ENCODE assay signal across 8 cellular contexts in the genomic region with DNA sequence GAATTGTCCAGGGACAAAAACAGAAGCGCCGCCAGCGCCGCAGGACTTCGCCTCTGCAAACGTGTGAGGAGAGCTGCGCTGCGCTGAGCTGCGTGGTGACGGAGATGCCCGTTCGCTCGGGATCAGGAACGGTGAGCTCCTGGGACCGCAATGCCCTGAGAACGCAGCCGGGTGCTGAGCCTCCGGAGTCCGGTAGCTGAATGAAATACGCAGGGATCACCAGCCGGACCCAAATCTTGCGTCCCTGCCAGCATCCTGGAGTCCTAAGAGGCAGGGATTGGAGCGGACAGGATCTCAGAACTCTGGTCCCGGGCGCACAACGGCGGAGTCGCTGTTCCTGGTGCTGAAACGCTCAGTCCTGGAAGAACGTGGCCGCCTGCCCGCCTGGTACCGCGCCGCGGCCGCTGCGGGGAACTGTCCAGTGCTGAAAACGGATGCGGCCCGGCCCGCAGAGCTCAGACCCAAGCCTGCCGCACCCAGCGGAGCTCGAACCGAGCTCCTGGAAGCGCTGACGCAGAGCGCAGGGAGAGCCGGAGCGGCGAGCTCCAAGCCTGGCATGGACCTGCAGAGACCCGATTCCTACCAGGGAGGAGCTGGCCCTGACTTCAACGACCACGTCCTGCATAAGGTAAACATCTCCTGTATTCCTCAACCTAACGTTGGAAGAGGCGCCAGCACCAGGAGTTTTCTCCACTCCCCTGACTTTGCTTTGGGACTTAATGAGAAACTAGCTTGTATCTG. TPM values are rescaled to one million over a fixed set of nuclear protein-coding genes. Genes with fewer than 3 reads are reported as not detected.
A peak's percentile ranks its signal among the peaks of the same experiment; 100 is the strongest.
DNase-seq lines count a peak whose midpoint lies in the region; TF ChIP-seq lines count a peak whose summit lies in the region.

No MANE protein-coding gene starts in this region.

- DNase-seq in SIG-M5 treated with dmso at 0.1 percent for 504 hours (lab: John Stamatoyannopoulos, UW; ENCODE audit: unreplicated experiment) (peak; percentile 41), SIG-M5 (lab: John Stamatoyannopoulos, UW) (no peak), dermis microvascular lymphatic vessel endothelial cell (ENCODE audit: low read depth in 2 of 2) (peak; percentile 18 to 83), lower leg skin (ENCODE audit: low spot score in 2 of 2) (peak; percentile 40 to 86), globus pallidus (ENCODE audit: low spot score) (no peak), AML-193 (lab: John Stamatoyannopoulos, UW) (no peak)
- DNase-seq in activated CD4-positive, alpha-beta T cell treated with anti-CD3 and anti-CD28 coated beads, Interleukin-2, amount 50 U/mL, for 48 hours: peak; percentile 79 to 82
- DNase-seq in stimulated activated CD4-positive, alpha-beta T cell treated with anti-CD3 and anti-CD28 coated beads, TNF-alpha, amount 100 ng/mL, for 48 hours (ENCODE audit: low read depth in 3 of 3): peak; percentile 58 to 70 (median 60)

- no peak overlapping the region for H3K4me3 ChIP-seq in lower leg skin (ENCODE audit: low read depth, poor library complexity, severe bottlenecking)

- no peak for TF ChIP-seq POLR2A in lower leg skin (IDR thresholded peaks at IDR 0.05)

- no peak for TF ChIP-seq CTCF in lower leg skin (IDR thresholded peaks at IDR 0.05)

- WGBS in lower leg skin, 2 donors: 23 to 24% methylated on average over 32 to 50 of the region's 57 CpGs

- intact Hi-C loops in lower leg skin (cut with DNase I; ENCODE audit: low total_unique reads): no loop called here

RNA-seq across cellular contexts. Expression of a gene that starts 41.5 kb away (rescaled TPM):
- total RNA-seq in dermis microvascular lymphatic vessel endothelial cell (not detected in 2 replicates), lower leg skin (under 1 TPM in 2 of 4 donors, not detected in 2; 0.13 to 0.27 TPM)

RNA-seq across cellular contexts. Expression of a gene that starts 47.7 kb away (rescaled TPM):
- total RNA-seq in dermis microvascular lymphatic vessel endothelial cell (not detected in 2 replicates), lower leg skin (under 1 TPM in 2 of 4 donors, not detected in 2; 0.37 to 0.45 TPM)

Comparison
In these comparisons a context has a peak if more than half of its experiments do, and no peak if none do; other contexts are left out.
1. DNase-seq: peak in SIG-M5 treated with dmso at 0.1 percent for 504 hours (single experiment), activated CD4-positive, alpha-beta T cell treated with anti-CD3 and anti-CD28 coated beads, Interleukin-2, amount 50 U/mL, for 48 hours (2 of 2), dermis microvascular lymphatic vessel endothelial cell (2 of 2), lower leg skin (2 of 2) and stimulated activated CD4-positive, alpha-beta T cell treated with anti-CD3 and anti-CD28 coated beads, TNF-alpha, amount 100 ng/mL, for 48 hours (3 of 3); none in SIG-M5 (single experiment), globus pallidus (single experiment) and AML-193 (0 of 2).